ENCODE assay signal across 8 cellular contexts in the genomic region with DNA sequence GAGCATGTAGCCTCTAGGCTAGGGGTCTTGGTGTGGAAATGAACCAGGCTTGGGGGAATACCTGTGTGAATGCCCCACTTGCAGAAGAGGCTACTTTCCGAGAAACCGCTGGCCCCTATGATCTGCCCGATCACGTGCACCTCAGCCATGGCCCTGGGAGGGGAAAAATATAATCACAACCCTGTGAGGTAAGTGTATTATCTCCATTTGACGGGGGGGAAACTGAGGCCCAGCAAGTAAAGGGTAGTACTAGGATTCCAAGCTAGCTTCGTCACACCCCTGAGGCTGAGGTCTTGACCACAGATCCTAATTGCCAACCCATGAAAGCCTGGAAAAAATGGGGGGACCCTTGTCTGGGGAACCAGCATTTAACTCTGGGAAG. TPM values are rescaled to one million over a fixed set of nuclear protein-coding genes. Genes with fewer than 3 reads are reported as not detected.
DNase-seq lines count a peak whose midpoint lies in the region; ATAC-seq and TF ChIP-seq lines count a peak whose summit lies in the region.

No MANE protein-coding gene starts in this region.

- H3K9me3 Mint-ChIP-seq in T-cell = no peaks in the 10 kb centered on the region

- no peak for DNase-seq in T-cell
- DNase-seq in fibroblast of villous mesenchyme (ENCODE audit: low read depth) = no peak
- DNase-seq in skeletal muscle cell (ENCODE audit: low read depth) = no peak
- no peak for DNase-seq in HuH-7.5 (ENCODE audit: low spot score)
- DNase-seq in MV-4-11 (lab: John Stamatoyannopoulos, UW) = no peak

- peak overlapping the region; percentile 81 for H3K4me3 ChIP-seq in fibroblast of villous mesenchyme (ENCODE audit: low read depth, low read length)
- peak overlapping the region; percentile 77 for H3K4me3 ChIP-seq in skeletal muscle cell (ENCODE audit: low read depth, low read length)

- ATAC-seq in GM19324 (IDR thresholded peaks at IDR 0.05; ENCODE audit: low FRiP score, unreplicated experiment) (peak; percentile 2), T-cell (replicated peaks in 1 of 4) (no peak), GM21360 (IDR thresholded peaks at IDR 0.05; ENCODE audit: unreplicated experiment) (no peak), GM19328 (IDR thresholded peaks at IDR 0.05; ENCODE audit: unreplicated experiment) (no peak)

- no peaks in the 10 kb centered on the region for H3K36me3 Mint-ChIP-seq in T-cell

- peak overlapping the region; percentile 83 to 94 (median 89) for H3K4me3 Mint-ChIP-seq in T-cell

- POLR2A ChIA-PET in T-cell (lab: Charles Lee) = interaction anchor here (0.5 to 2.7 kb wide), 14 partner anchors 8 to 898 kb away, joined by 3 to 49 read pairs (median 4); a partner anchor contains a TSS

- TF ChIP-seq CTCF in fibroblast of villous mesenchyme (IDR thresholded peaks at IDR 0.05; ENCODE audit: insufficient read depth, low read depth, low read length) = no peak

- CTCF ChIA-PET in T-cell (lab: Charles Lee) = interaction anchor here in 1 of 2 donors (0.6 to 2.4 kb wide), 11 partner anchors 9 to 207 kb away, joined by 3 to 14 read pairs (median 5); a partner anchor contains a TSS

- no peaks in the 10 kb centered on the region for H3K27me3 Mint-ChIP-seq in T-cell

- peaks cover 31 to 42% (median 39%) of the 10 kb centered on the region in 3 donors for H3K4me1 Mint-ChIP-seq in T-cell

- H3K27ac Mint-ChIP-seq in T-cell = peak overlapping the region; percentile 98 to 100

RNA-seq across cellular contexts. Expression of a gene that starts 0.6 kb away (rescaled TPM):
- total RNA-seq in T-cell (10 to 100 TPM; 15.3 to 27.9 (median 16.4) TPM), fibroblast of villous mesenchyme (3.5 and 4.5 TPM in 2 replicates)

RNA-seq across cellular contexts. Expression of a gene that starts 9.6 kb away (rescaled TPM):
- total RNA-seq in T-cell (100 to 1,000 TPM; 170 to 412 (median 206) TPM), fibroblast of villous mesenchyme (7.8 and 16.8 TPM in 2 replicates)

RNA-seq across cellular contexts. Expression of a gene that starts 13.0 kb away (rescaled TPM):
- total RNA-seq in T-cell (10 to 100 TPM in 3 of 5 donors, 1 to 10 TPM in 2; 9.9 to 14.7 (median 13.2) TPM), fibroblast of villous mesenchyme (2.6 and 5.5 TPM in 2 replicates)

RNA-seq across cellular contexts. Expression of a gene that starts 33.8 kb away (rescaled TPM):
- total RNA-seq in T-cell = 10 to 100 TPM; 12.4 to 32.8 (median 27.1) TPM
- total RNA-seq in fibroblast of villous mesenchyme = 12.5 and 15.1 TPM in 2 replicates

RNA-seq across cellular contexts. Expression of a gene that starts 34.3 kb away (rescaled TPM):
- total RNA-seq in T-cell (10 to 100 TPM; 13.0 to 28.6 (median 27.0) TPM), fibroblast of villous mesenchyme (21.2 and 24.8 TPM in 2 replicates)
